27 cellular contexts compared by ENCODE assay signal in genomic region chr16:28172331-28172730, GRCh38. TPM values are rescaled to one million over a fixed set of nuclear protein-coding genes. Genes with fewer than 3 reads are reported as not detected.
DNase-seq lines count a peak whose midpoint lies in the region; ATAC-seq and TF ChIP-seq lines count a peak whose summit lies in the region.
"Had no signal": no experiment of that assay in that cellular context is flagged by ENCODE, and none has a peak within 500 bp of the region (broad histone marks: within the 10 kb centered on the region; RNA-seq: fewer than 3 reads in every experiment).

No MANE protein-coding gene starts in this region.

- no peak for TF ChIP-seq CTCF in left lung (IDR thresholded peaks at IDR 0.05)
- no peak for TF ChIP-seq CTCF in upper lobe of right lung (IDR thresholded peaks at IDR 0.05)

- H3K27me3 ChIP-seq in left lung: no peaks in the 10 kb centered on the region
- H3K27me3 ChIP-seq in upper lobe of right lung: no peaks in the 10 kb centered on the region
- H3K27me3 ChIP-seq: vagina had no signal

- peak overlapping the region; percentile 77 for H3K27ac Mint-ChIP-seq in activated naive CD4-positive, alpha-beta T cell treated with anti-CD3 and anti-CD28 coated beads for 36 hours
- peak overlapping the region in 1 of 2 donors; percentile 84 for H3K27ac Mint-ChIP-seq in activated naive CD4-positive, alpha-beta T cell treated with anti-CD3 and anti-CD28 coated beads, Interleukin-2, amount 50 U/mL, for 72 hours
- peak overlapping the region; percentile 73 for H3K27ac Mint-ChIP-seq in T-helper 17 cell

- intact Hi-C loops in activated naive CD4-positive, alpha-beta T cell treated with anti-CD3 and anti-CD28 coated beads for 36 hours (cut with micrococcal nuclease): no loop called here
- intact Hi-C loops in left lung (cut with DNase I): no loop called here
- intact Hi-C loops in upper lobe of right lung (cut with DNase I): no loop called here

- peaks cover 76% of the 10 kb centered on the region for H3K4me1 Mint-ChIP-seq in activated naive CD4-positive, alpha-beta T cell treated with anti-CD3 and anti-CD28 coated beads for 36 hours (ENCODE audit: low read depth)
- peaks cover 46% of the 10 kb centered on the region for H3K4me1 Mint-ChIP-seq in T-helper 17 cell

- no peak for TF ChIP-seq POLR2A in GM18505 (IDR thresholded peaks at IDR 0.05; ENCODE audit: borderline replicate concordance, extremely low read depth, insufficient read depth, insufficient read length)

- no peaks in the 10 kb centered on the region for H3K27me3 Mint-ChIP-seq in activated naive CD4-positive, alpha-beta T cell treated with anti-CD3 and anti-CD28 coated beads for 36 hours (ENCODE audit: low read depth)
- no peaks in the 10 kb centered on the region for H3K27me3 Mint-ChIP-seq in T-helper 17 cell

- H3K9me3 ChIP-seq in T-helper 17 cell (ENCODE audit: control insufficient read depth, low read length, poor library complexity, severe bottlenecking) (no peaks in the 10 kb centered on the region), left lung (no peaks in the 10 kb centered on the region), upper lobe of right lung (no peaks in the 10 kb centered on the region)
- H3K9me3 ChIP-seq: HAP-1, vagina had no signal

- no peaks in the 10 kb centered on the region for H3K9me3 Mint-ChIP-seq in activated naive CD4-positive, alpha-beta T cell treated with anti-CD3 and anti-CD28 coated beads for 36 hours
- no peaks in the 10 kb centered on the region for H3K9me3 Mint-ChIP-seq in activated naive CD4-positive, alpha-beta T cell treated with anti-CD3 and anti-CD28 coated beads, Interleukin-2, amount 50 U/mL, for 72 hours

- ATAC-seq in activated naive CD4-positive, alpha-beta T cell treated with anti-CD3 and anti-CD28 coated beads, Interleukin-2, amount 50 U/mL, for 72 hours: no peak
- ATAC-seq in T-helper 17 cell: no peak
- peak; percentile 19 for ATAC-seq in left lung
- peak; percentile 50 for ATAC-seq in upper lobe of right lung
- ATAC-seq in GM18505 (IDR thresholded peaks at IDR 0.05; ENCODE audit: unreplicated experiment): no peak
- ATAC-seq: left cardiac atrium had no signal

- DNase-seq in activated naive CD4-positive, alpha-beta T cell treated with anti-CD3 and anti-CD28 coated beads for 36 hours: no peak
- no peak for DNase-seq in activated naive CD4-positive, alpha-beta T cell treated with anti-CD3 and anti-CD28 coated beads, Interleukin-2, amount 50 U/mL, for 72 hours (ENCODE audit: low spot score in 2 of 2)
- DNase-seq in T-helper 17 cell (no peak), left lung (no peak), upper lobe of right lung (no peak), ureter (ENCODE audit: low spot score) (no peak)
- DNase-seq in stimulated activated naive CD4-positive, alpha-beta T cell (lab: John Stamatoyannopoulos, UW): no peak
- DNase-seq: activated CD4-positive, alpha-beta T cell treated with anti-CD3 and anti-CD28 coated beads, Interleukin-2, amount 50 U/mL, for 1 hour; activated naive CD4-positive, alpha-beta T cell treated with Interleukin-2 at 50 U/mL for 16 hours; activated T-cell treated with anti-CD3 and anti-CD28 coated beads for 4 hours; central memory CD4-positive, alpha-beta T cell; dermis blood vessel endothelial cell; glutamatergic neuron; left cardiac atrium; mesendoderm; NCI-H1694 treated with DMSO at 0.1 percent for 48 hours; NCI-H2171; NCI-H510A treated with DMSO at 0.1 percent for 48 hours; retina; small intestine; stimulated activated CD4-positive, alpha-beta T cell treated with anti-CD3 and anti-CD28 coated beads, Interleukin-1b, Interleukin-23, amount 100 ng/mL, for 48 hours; substantia nigra; WERI-Rb-1 had no signal

- H3K4me3 ChIP-seq in left lung: no peak overlapping the region
- H3K4me3 ChIP-seq in upper lobe of right lung: no peak overlapping the region
- H3K4me3 ChIP-seq: HAP-1, vagina had no signal

- H3K27ac ChIP-seq in left lung (peak overlapping the region in 1 of 2 donors; percentile 15), upper lobe of right lung (no peak overlapping the region)
- H3K27ac ChIP-seq: RWPE1, vagina, WERI-Rb-1 had no signal

- H3K36me3 ChIP-seq in left lung (peaks cover 4 to 82% of the 10 kb centered on the region in 2 donors), upper lobe of right lung (peaks cover 66% of the 10 kb centered on the region)

- CTCF ChIA-PET in activated naive CD4-positive, alpha-beta T cell treated with anti-CD3 and anti-CD28 coated beads for 36 hours (lab: Charles Lee): interaction anchor here (0.6 to 1.3 kb wide), 4 partner anchors 11 to 559 kb away, joined by 3 to 4 read pairs (median 3); no protein-coding TSS in a partner anchor

- no peak overlapping the region for H3K4me3 Mint-ChIP-seq in activated naive CD4-positive, alpha-beta T cell treated with anti-CD3 and anti-CD28 coated beads for 36 hours
- H3K4me3 Mint-ChIP-seq in T-helper 17 cell: no peak overlapping the region

- H3K4me1 ChIP-seq in left lung (peaks cover 0 to 15% of the 10 kb centered on the region in 2 donors), upper lobe of right lung (peaks cover 3% of the 10 kb centered on the region)
- H3K4me1 ChIP-seq: vagina had no signal

- H3K36me3 Mint-ChIP-seq in activated naive CD4-positive, alpha-beta T cell treated with anti-CD3 and anti-CD28 coated beads for 36 hours (ENCODE audit: low read depth): peaks cover 57% of the 10 kb centered on the region
- H3K36me3 Mint-ChIP-seq in activated naive CD4-positive, alpha-beta T cell treated with anti-CD3 and anti-CD28 coated beads, Interleukin-2, amount 50 U/mL, for 72 hours: peaks cover 17 to 34% of the 10 kb centered on the region in 2 donors
- H3K36me3 Mint-ChIP-seq in T-helper 17 cell (ENCODE audit: low read depth): peaks cover 18% of the 10 kb centered on the region

RNA-seq across cellular contexts. Expression of gene XPO6, which starts 39.4 kb away (rescaled TPM):
- 100 to 1,000 TPM; 215 to 229 TPM for total RNA-seq in activated naive CD4-positive, alpha-beta T cell treated with anti-CD3 and anti-CD28 coated beads for 36 hours
- 100 to 1,000 TPM; 204 to 278 TPM for total RNA-seq in activated naive CD4-positive, alpha-beta T cell treated with anti-CD3 and anti-CD28 coated beads, Interleukin-2, amount 50 U/mL, for 72 hours
- total RNA-seq in T-helper 17 cell (100 to 1,000 TPM; 308 to 310 TPM), left lung (100 to 1,000 TPM in 1 of 2 donors, 10 to 100 TPM in 1; 87.3 to 155 TPM), upper lobe of right lung (102 TPM), ureter (145 TPM)

Comparison
In these comparisons a context has a peak if more than half of its experiments do, and no peak if none do; other contexts are left out.
1. ATAC-seq: peak in left lung (single experiment) and upper lobe of right lung (single experiment); none in activated naive CD4-positive, alpha-beta T cell treated with anti-CD3 and anti-CD28 coated beads, Interleukin-2, amount 50 U/mL, for 72 hours (0 of 2), T-helper 17 cell (single experiment) and GM18505 (single experiment).